In the genomic region with DNA sequence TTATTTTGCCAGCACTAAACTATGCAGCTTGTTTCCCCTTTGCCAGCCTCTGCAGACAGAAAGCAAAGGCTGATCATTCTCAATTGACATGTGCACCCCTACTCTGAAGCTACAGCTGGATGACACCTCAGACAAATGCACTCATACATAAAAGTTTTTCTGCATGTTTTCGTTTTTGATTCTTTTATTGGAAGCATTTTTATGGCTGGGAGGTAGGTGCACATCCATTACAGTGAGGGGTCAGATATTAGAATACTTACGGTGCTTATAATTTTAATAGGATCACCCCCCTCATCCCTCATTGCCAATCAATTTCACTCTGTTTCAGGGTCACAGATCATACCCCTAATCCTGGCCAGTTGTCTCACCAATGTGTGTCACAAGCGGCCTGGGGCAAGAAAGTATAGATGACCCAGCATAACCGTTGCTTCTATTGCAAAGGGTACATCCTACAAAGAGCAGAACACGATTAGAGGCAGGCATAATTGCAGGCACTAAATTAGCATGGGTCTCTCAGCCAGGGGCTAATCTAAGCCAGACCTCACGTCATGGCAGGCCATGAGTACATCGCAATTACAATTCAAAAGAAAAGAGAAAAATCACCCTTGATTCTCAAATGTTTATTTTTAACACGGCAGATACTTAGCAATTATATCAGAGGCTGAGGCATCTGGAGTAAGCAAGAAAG, we compare ENCODE assay signal across 16 cellular contexts.
DNase-seq lines count a peak whose midpoint lies in the region; ATAC-seq, FAIRE-seq and TF ChIP-seq lines count a peak whose summit lies in the region.
"Had no signal": no experiment of that assay in that cellular context is flagged by ENCODE, and none has a peak within 500 bp of the region (broad histone marks: within the 10 kb centered on the region; RNA-seq: fewer than 3 reads in every experiment).

No MANE protein-coding gene starts in this region.

- H3K27me3 Mint-ChIP-seq in CD4-positive, alpha-beta memory T cell = peaks cover 3 to 13% of the 10 kb centered on the region in 2 donors
- peaks cover 3% of the 10 kb centered on the region for H3K27me3 Mint-ChIP-seq in activated T-helper 17 cell treated with anti-CD3 and anti-CD28 coated beads, Interleukin-2, amount 50 U/mL, for 72 hours
- no peaks in the 10 kb centered on the region for H3K27me3 Mint-ChIP-seq in natural killer cell (ENCODE audit: low read depth in 2 of 2)

- peak overlapping the region; percentile 62 to 86 (median 69) for H3K4me3 Mint-ChIP-seq in CD4-positive, alpha-beta memory T cell
- peak overlapping the region; percentile 69 for H3K4me3 Mint-ChIP-seq in activated T-helper 17 cell treated with anti-CD3 and anti-CD28 coated beads, Interleukin-2, amount 50 U/mL, for 72 hours
- peak overlapping the region; percentile 57 for H3K4me3 Mint-ChIP-seq in natural killer cell

- H3K36me3 Mint-ChIP-seq in CD4-positive, alpha-beta memory T cell = no peaks in the 10 kb centered on the region
- H3K36me3 Mint-ChIP-seq in activated T-helper 17 cell treated with anti-CD3 and anti-CD28 coated beads, Interleukin-2, amount 50 U/mL, for 72 hours (ENCODE audit: low read depth) = no peaks in the 10 kb centered on the region
- H3K36me3 Mint-ChIP-seq in natural killer cell = no peaks in the 10 kb centered on the region
- H3K36me3 Mint-ChIP-seq: stimulated activated effector memory CD8-positive, alpha-beta T cell treated with anti-CD3 and anti-CD28 coated beads, Interleukin-12 subunit alpha, Interleukin-12 subunit beta, amount 100 ng/mL, for 72 hours had no signal

- no peak for DNase-seq in CD4-positive, alpha-beta memory T cell
- DNase-seq in HTR-8/SVneo (ENCODE audit: insufficient read length, low spot score) (no peak), natural killer cell (no peak), NCI-H2029 (lab: John Stamatoyannopoulos, UW) (no peak)
- DNase-seq in activated CD8-positive, alpha-beta memory T cell treated with anti-CD3 and anti-CD28 coated beads for 24 hours = no peak
- DNase-seq: GOT3, IMR-90, NCI-H1105, transverse colon had no signal

- CTCF ChIA-PET in CD4-positive, alpha-beta memory T cell (lab: Charles Lee; ENCODE audit: partially characterized antibody) = no interaction called here

- no peak for TF ChIP-seq CTCF in natural killer cell (IDR thresholded peaks at IDR 0.05)

- H3K4me3 ChIP-seq in CD4-positive, alpha-beta memory T cell (ENCODE audit: low read length in 2 of 2) = no peak overlapping the region

- peak; percentile 9 for FAIRE-seq in HTR-8/SVneo (lab: Jason Lieb, UNC)
- FAIRE-seq: G401.6 had no signal

- peak overlapping the region in 1 of 7 donors; percentile 81 for H3K27ac Mint-ChIP-seq in CD4-positive, alpha-beta memory T cell
- no peak overlapping the region for H3K27ac Mint-ChIP-seq in activated T-helper 17 cell treated with anti-CD3 and anti-CD28 coated beads, Interleukin-2, amount 50 U/mL, for 72 hours
- no peak overlapping the region for H3K27ac Mint-ChIP-seq in natural killer cell
- H3K27ac Mint-ChIP-seq: stimulated activated effector memory CD8-positive, alpha-beta T cell treated with anti-CD3 and anti-CD28 coated beads, Interleukin-12 subunit alpha, Interleukin-12 subunit beta, amount 100 ng/mL, for 72 hours had no signal

- no peaks in the 10 kb centered on the region for H3K27me3 ChIP-seq in CD4-positive, alpha-beta memory T cell (ENCODE audit: insufficient read depth, low read length)

- peaks cover 10 to 22% (median 15%) of the 10 kb centered on the region in 4 donors for H3K4me1 Mint-ChIP-seq in CD4-positive, alpha-beta memory T cell
- no peaks in the 10 kb centered on the region for H3K4me1 Mint-ChIP-seq in activated T-helper 17 cell treated with anti-CD3 and anti-CD28 coated beads, Interleukin-2, amount 50 U/mL, for 72 hours
- H3K4me1 Mint-ChIP-seq in natural killer cell = peaks cover 12 to 23% of the 10 kb centered on the region in 2 donors

- no peaks in the 10 kb centered on the region for H3K9me3 ChIP-seq in CD4-positive, alpha-beta memory T cell (ENCODE audit: control insufficient read depth in 1 of 2, low read length in 2 of 2)
- H3K9me3 ChIP-seq: esophagus muscularis mucosa, transverse colon had no signal

- no peak for ATAC-seq in activated T-helper 17 cell treated with anti-CD3 and anti-CD28 coated beads, Interleukin-2, amount 50 U/mL, for 72 hours (replicated peaks)
- ATAC-seq in natural killer cell (no peak), HG02884 (IDR thresholded peaks at IDR 0.05; ENCODE audit: unreplicated experiment) (no peak), HG03159 (IDR thresholded peaks at IDR 0.05; ENCODE audit: unreplicated experiment) (no peak)

- H3K4me1 ChIP-seq in CD4-positive, alpha-beta memory T cell (ENCODE audit: insufficient read depth, low read length) = peaks cover 10% of the 10 kb centered on the region

- intact Hi-C loops in CD4-positive, alpha-beta memory T cell (cut with micrococcal nuclease) = no loop called here
- intact Hi-C loops in natural killer cell (cut with micrococcal nuclease) = no loop called here

- H3K27ac ChIP-seq in CD4-positive, alpha-beta memory T cell (ENCODE audit: low read depth, low read length) = no peak overlapping the region
- H3K27ac ChIP-seq: coronary artery, esophagus muscularis mucosa, transverse colon had no signal

- H3K36me3 ChIP-seq in CD4-positive, alpha-beta memory T cell (ENCODE audit: insufficient read depth, low read length) = no peaks in the 10 kb centered on the region
- H3K36me3 ChIP-seq: esophagus muscularis mucosa, transverse colon had no signal

- peaks cover 0 to 6% (median under 1%) of the 10 kb centered on the region in 8 donors for H3K9me3 Mint-ChIP-seq in CD4-positive, alpha-beta memory T cell
- H3K9me3 Mint-ChIP-seq in activated T-helper 17 cell treated with anti-CD3 and anti-CD28 coated beads, Interleukin-2, amount 50 U/mL, for 72 hours = no peaks in the 10 kb centered on the region
- peaks cover 3 to 6% of the 10 kb centered on the region in 2 donors for H3K9me3 Mint-ChIP-seq in natural killer cell

- POLR2A ChIA-PET in CD4-positive, alpha-beta memory T cell (lab: Charles Lee; ENCODE audit: partially characterized antibody) = no interaction called here
